In the genomic region with DNA sequence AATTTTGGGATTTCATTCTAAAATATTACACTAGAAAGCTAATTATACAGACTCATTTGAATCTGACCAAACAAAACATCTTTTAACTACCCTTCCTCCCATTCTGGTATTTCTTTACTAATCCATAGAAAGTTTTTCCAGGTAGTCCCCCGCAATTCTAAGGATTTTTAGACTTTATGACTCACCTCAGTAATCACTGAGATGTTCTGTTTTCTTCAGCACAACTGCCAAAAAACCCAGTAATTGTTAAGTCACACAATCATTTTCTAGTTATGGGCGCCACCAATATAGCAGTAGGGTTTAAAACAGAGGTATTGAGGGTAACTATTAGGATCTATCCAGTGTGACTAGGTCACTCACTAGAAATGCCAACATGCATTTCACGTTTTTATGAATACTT, we compare ENCODE assay signal across 9 cellular contexts. TPM values are rescaled to one million over a fixed set of nuclear protein-coding genes. Genes with fewer than 3 reads are reported as not detected.
DNase-seq lines count a peak whose midpoint lies in the region; ATAC-seq and TF ChIP-seq lines count a peak whose summit lies in the region.
"Had no signal": no experiment of that assay in that cellular context is flagged by ENCODE, and none has a peak within 500 bp of the region (broad histone marks: within the 10 kb centered on the region; RNA-seq: fewer than 3 reads in every experiment).

No MANE protein-coding gene starts in this region.

- peak overlapping the region; percentile 99 for H3K4me2 ChIP-seq in PC-9

- intact Hi-C loops in PC-9 (cut with micrococcal nuclease; ENCODE audit: unreplicated experiment): loop anchor here (1.0 kb wide), 1 partner anchor 131 kb away; the partner anchor contains the start of genes KIAA0586 and TIMM9

- H3K9me3 ChIP-seq in PC-9 (ENCODE audit: insufficient read depth, low read depth): no peaks in the 10 kb centered on the region

- H3K9me2 ChIP-seq in PC-9 (ENCODE audit: insufficient read depth): no peaks in the 10 kb centered on the region; the same call in 1 of the 2 replicates

- POLR2A ChIA-PET in PC-9 (lab: Charles Lee; ENCODE audit: unreplicated experiment): no interaction called here

- peaks cover 24% of the 10 kb centered on the region for H3K36me3 ChIP-seq in PC-9 (ENCODE audit: low read depth)

- BruUV-seq in PC-9 (replicated peaks; lab: Mats Ljungman, UMichigan): no TSS peak

- H3K4me3 ChIP-seq in GM08714 (ENCODE audit: low read length) (peak overlapping the region; percentile 95; the same call in 1 of the 2 replicates), PC-9 (peak overlapping the region; percentile 80), fibroblast of villous mesenchyme (ENCODE audit: low read depth, low read length) (peak overlapping the region; percentile 85), skeletal muscle cell (ENCODE audit: low read depth, low read length) (peak overlapping the region; percentile 69)

- no peak for ATAC-seq in GM18858 (IDR thresholded peaks at IDR 0.05; ENCODE audit: unreplicated experiment)

- H2AFZ ChIP-seq in PC-9: no peak overlapping the region

- H3K27me3 ChIP-seq in PC-9 (ENCODE audit: insufficient read depth, low read depth): no peaks in the 10 kb centered on the region

- H3K27ac ChIP-seq in PC-9: no peak overlapping the region

- CTCF ChIA-PET in PC-9 (lab: Charles Lee): no interaction called here

- DNase-seq in PC-9: no peak
- no peak for DNase-seq in fibroblast of villous mesenchyme (ENCODE audit: low read depth)
- no peak for DNase-seq in skeletal muscle cell (ENCODE audit: low read depth)
- no peak for DNase-seq in NCI-H1417 treated with DMSO at 0.1 percent for 48 hours (lab: John Stamatoyannopoulos, UW)
- no peak for DNase-seq in NCI-H1930 (lab: John Stamatoyannopoulos, UW)
- DNase-seq in medulla oblongata (ENCODE audit: extremely low spot score): no peak
- DNase-seq: activated B cell treated with CpG ODN at 0.5 μM for 24 hours had no signal

- TF ChIP-seq CTCF in PC-9 (conservative IDR thresholded peaks at IDR 0.05) (no peak), fibroblast of villous mesenchyme (IDR thresholded peaks at IDR 0.05; ENCODE audit: insufficient read depth, low read depth, low read length) (no peak)

- peaks cover 75% of the 10 kb centered on the region for H3K79me2 ChIP-seq in PC-9 (ENCODE audit: low read depth)

- H4K20me1 ChIP-seq in PC-9 (ENCODE audit: insufficient read depth): peaks cover 58% of the 10 kb centered on the region

- peaks cover 21% of the 10 kb centered on the region for H3K4me1 ChIP-seq in PC-9 (replicated peaks; ENCODE audit: insufficient read depth)

- H3F3A ChIP-seq in PC-9 (ENCODE audit: insufficient read depth, low read depth): peaks cover 7% of the 10 kb centered on the region; the same call in 1 of the 2 replicates

RNA-seq across cellular contexts. Expression of gene ARID4A, which starts 1.6 kb away (rescaled TPM):
- total RNA-seq in PC-9 (2021) (17.0 and 22.2 TPM in 2 replicates), fibroblast of villous mesenchyme (10.8 and 11.9 TPM in 2 replicates)

RNA-seq across cellular contexts. Expression of gene PSMA3, which starts 52.1 kb away (rescaled TPM):
- total RNA-seq in PC-9 (2021): 202 and 277 TPM in 2 replicates
- total RNA-seq in fibroblast of villous mesenchyme: 123 and 159 TPM in 2 replicates
